1 cellular context compared by ENCODE assay signal in genomic region chr2:112540906-112541305, GRCh38.
TF ChIP-seq lines count a peak whose summit lies in the region.

No MANE protein-coding gene starts in this region.

TF ChIP-seq in HCT116, 20 proteins besides CTCF, POLR2A, EP300 and RAD21 (continued from another document):
- TF ChIP-seq SRF (IDR thresholded peaks at IDR 0.05; ENCODE audit: low read depth), result no peak
- no peak for TF ChIP-seq JUND (IDR thresholded peaks at IDR 0.05)
- no peak for TF ChIP-seq FOSL1 (IDR thresholded peaks at IDR 0.05; ENCODE audit: low read depth)
- no peak for TF ChIP-seq CBX3 (IDR thresholded peaks at IDR 0.05; ENCODE audit: low read depth)
- no peak for TF ChIP-seq EGR1 (IDR thresholded peaks at IDR 0.05; ENCODE audit: low read depth)
- TF ChIP-seq POLR2AphosphoS5 (IDR thresholded peaks at IDR 0.05; ENCODE audit: low read depth, low read length), result no peak
- no peak for TF ChIP-seq SIN3A (IDR thresholded peaks at IDR 0.05; ENCODE audit: low read depth)
- no peak for TF ChIP-seq YY1 (IDR thresholded peaks at IDR 0.05; ENCODE audit: extremely low read depth, insufficient replicate concordance, low read depth, low read length)
- TF ChIP-seq CEBPB (IDR thresholded peaks at IDR 0.05; ENCODE audit: low read depth), result no peak
- no peak for TF ChIP-seq ZNF274 (IDR thresholded peaks at IDR 0.05; ENCODE audit: low read depth, low read length)
- TF ChIP-seq ZBTB33 (IDR thresholded peaks at IDR 0.05; ENCODE audit: extremely low read depth, insufficient replicate concordance, low read length), result no peak
- no peak for TF ChIP-seq TCF7L2 (IDR thresholded peaks at IDR 0.05; ENCODE audit: borderline replicate concordance, extremely low read depth, insufficient read depth, insufficient read length)
- no peak for TF ChIP-seq SP1 (IDR thresholded peaks at IDR 0.05; ENCODE audit: low read depth)
- TF ChIP-seq ZFX (IDR thresholded peaks at IDR 0.05), result no peak
- TF ChIP-seq EZH2 (IDR thresholded peaks at IDR 0.05), result no peak
- no peak for TF ChIP-seq MAX (IDR thresholded peaks at IDR 0.05)
- TF ChIP-seq ELF1 (IDR thresholded peaks at IDR 0.05; ENCODE audit: borderline replicate concordance, low read depth), result no peak
- no peak for TF ChIP-seq EZH2phosphoT487 (IDR thresholded peaks at IDR 0.05; ENCODE audit: borderline replicate concordance)
- no peak for TF ChIP-seq ATF3 (IDR thresholded peaks at IDR 0.05)
